10 cellular contexts compared by ENCODE assay signal in genomic region chr1:23376890-23377811, GRCh38. TPM values are rescaled to one million over a fixed set of nuclear protein-coding genes. Genes with fewer than 3 reads are reported as not detected.
DNase-seq lines count a peak whose midpoint lies in the region; ATAC-seq and TF ChIP-seq lines count a peak whose summit lies in the region.
"Had no signal": no experiment of that assay in that cellular context is flagged by ENCODE, and none has a peak within 500 bp of the region (broad histone marks: within the 10 kb centered on the region; RNA-seq: fewer than 3 reads in every experiment).

No MANE protein-coding gene starts in this region.

- DNase-seq in WERI-Rb-1, result no peak
- peak in 2 of 3 donors; percentile 61 to 76 for DNase-seq in right cardiac atrium
- no peak for DNase-seq in stimulated activated effector memory CD8-positive, alpha-beta T cell treated with anti-CD3 and anti-CD28 coated beads, Interleukin-12 subunit alpha, Interleukin-12 subunit beta, amount 100 ng/mL, for 72 hours (ENCODE audit: low spot score in 2 of 2)
- no peak for DNase-seq in effector CD8-positive, alpha-beta T cell (lab: John Stamatoyannopoulos, UW)
- DNase-seq in WTC11 (ENCODE audit: low spot score), result no peak
- DNase-seq: activated B cell treated with CpG ODN at 0.5 μM for 24 hours had no signal

- intact Hi-C loops in right cardiac atrium (cut with DNase I), result no loop called here

- TF ChIP-seq CTCF in HEK293 (tag by site-specific recombination; IDR thresholded peaks at IDR 0.05) (no peak), WERI-Rb-1 (IDR thresholded peaks at IDR 0.05; ENCODE audit: low read depth, low read length) (no peak), WTC11 (IDR thresholded peaks at IDR 0.05) (no peak)

- CTCF ChIA-PET in HEK293 (lab: Yijun Ruan, JAX) (interaction anchor here (0.6 to 1.6 kb wide), 4 partner anchors 26 to 162 kb away, joined by 3 to 4 read pairs (median 4); no protein-coding TSS in a partner anchor), WTC11 (lab: Charles Lee) (interaction anchor here (0.6 kb wide), 1 partner anchor 283 kb away, joined by 3 read pairs; no protein-coding TSS in a partner anchor)

- H3K27ac ChIP-seq in HEK293 (ENCODE audit: extremely low read depth, low read depth, low read length), result peak overlapping the region; percentile 70
- H3K27ac ChIP-seq in WERI-Rb-1, result peak overlapping the region; percentile 58
- H3K27ac ChIP-seq in right cardiac atrium (ENCODE audit: low read length), result peak overlapping the region; percentile 12
- H3K27ac ChIP-seq in subcutaneous abdominal adipose tissue (ENCODE audit: low read depth, low read length), result peak overlapping the region; percentile 89

- POLR2A ChIA-PET in HEK293 (lab: Yijun Ruan, JAX), result interaction anchor here (0.7 to 1.9 kb wide), 3 partner anchors 9 to 63 kb away, joined by 3 to 12 read pairs (median 4); partner anchors contain the start of gene HNRNPR
- POLR2A ChIA-PET in WTC11 (lab: Charles Lee), result no interaction called here

- 61% methylated on average over 19 of the region's 19 CpGs for WGBS in right cardiac atrium

- H3K4me3 ChIP-seq in HEK293 (ENCODE audit: low read depth, low read length) (no peak overlapping the region), WERI-Rb-1 (ENCODE audit: low read depth, low read length) (no peak overlapping the region), right cardiac atrium (ENCODE audit: low read length) (no peak overlapping the region), subcutaneous abdominal adipose tissue (ENCODE audit: low read depth in 1 of 5, low read length in 5 of 5) (no peak overlapping the region)

- H3K27ac Mint-ChIP-seq in stimulated activated effector memory CD8-positive, alpha-beta T cell treated with anti-CD3 and anti-CD28 coated beads, Interleukin-12 subunit alpha, Interleukin-12 subunit beta, amount 100 ng/mL, for 72 hours, result no peak overlapping the region
- no peak overlapping the region for H3K27ac Mint-ChIP-seq in WTC11

- peak overlapping the region in 2 of 5 donors; percentile 2 to 7 for H3K9ac ChIP-seq in subcutaneous abdominal adipose tissue (ENCODE audit: low read length in 5 of 5)

- H3K9me3 ChIP-seq in HEK293 (ENCODE audit: control insufficient read depth, insufficient read depth, low read depth, low read length) (no peaks in the 10 kb centered on the region), WERI-Rb-1 (ENCODE audit: severe bottlenecking) (no peaks in the 10 kb centered on the region), right cardiac atrium (ENCODE audit: control insufficient read depth, low read length) (no peaks in the 10 kb centered on the region), subcutaneous abdominal adipose tissue (ENCODE audit: control insufficient read depth in 5 of 5, low read length in 5 of 5) (no peaks in the 10 kb centered on the region)

- no peaks in the 10 kb centered on the region for H3K4me1 Mint-ChIP-seq in stimulated activated effector memory CD8-positive, alpha-beta T cell treated with anti-CD3 and anti-CD28 coated beads, Interleukin-12 subunit alpha, Interleukin-12 subunit beta, amount 100 ng/mL, for 72 hours
- H3K4me1 Mint-ChIP-seq in WTC11, result peaks cover 16% of the 10 kb centered on the region

- H3K4me1 ChIP-seq in HEK293 (ENCODE audit: control insufficient read depth, insufficient read depth, low read length), result 0 out of 2 replicates have a peak, but pooled peaks cover 2% of the 10 kb centered on the region
- H3K4me1 ChIP-seq in right cardiac atrium (ENCODE audit: control insufficient read depth, insufficient read depth, low read length), result peaks cover 2% of the 10 kb centered on the region
- H3K4me1 ChIP-seq in subcutaneous abdominal adipose tissue (ENCODE audit: control insufficient read depth in 5 of 5, insufficient read depth in 5 of 5, low read length in 5 of 5), result peaks cover 0 to 43% (median 30%) of the 10 kb centered on the region in 5 donors

- no peaks in the 10 kb centered on the region for H3K36me3 Mint-ChIP-seq in stimulated activated effector memory CD8-positive, alpha-beta T cell treated with anti-CD3 and anti-CD28 coated beads, Interleukin-12 subunit alpha, Interleukin-12 subunit beta, amount 100 ng/mL, for 72 hours
- no peaks in the 10 kb centered on the region for H3K36me3 Mint-ChIP-seq in WTC11

- peaks cover 0 to under 1% of the 10 kb centered on the region in 2 experiments; a peak in 1 of 3 replicates for H3K36me3 ChIP-seq in HEK293 (ENCODE audit: control insufficient read depth in 2 of 2, insufficient read depth in 1 of 2, low read length in 2 of 2)
- H3K36me3 ChIP-seq in WERI-Rb-1, result no peaks in the 10 kb centered on the region; the same call in 1 of the 2 replicates
- H3K36me3 ChIP-seq in subcutaneous abdominal adipose tissue (ENCODE audit: control insufficient read depth in 5 of 5, insufficient read depth in 5 of 5, low read length in 5 of 5), result peaks cover 0 to 3% (median 0%) of the 10 kb centered on the region in 5 donors

- no peak overlapping the region for H3K4me3 Mint-ChIP-seq in stimulated activated effector memory CD8-positive, alpha-beta T cell treated with anti-CD3 and anti-CD28 coated beads, Interleukin-12 subunit alpha, Interleukin-12 subunit beta, amount 100 ng/mL, for 72 hours
- no peak overlapping the region for H3K4me3 Mint-ChIP-seq in WTC11
- H3K4me3 Mint-ChIP-seq: activated B cell treated with CpG ODN at 0.5 μM for 24 hours had no signal

- ATAC-seq in right cardiac atrium (peak; percentile 78), GM19351 (IDR thresholded peaks at IDR 0.05; ENCODE audit: unreplicated experiment) (no peak), WTC11 (no peak)
- no peak for ATAC-seq in stimulated activated effector memory CD8-positive, alpha-beta T cell treated with anti-CD3 and anti-CD28 coated beads, Interleukin-12 subunit alpha, Interleukin-12 subunit beta, amount 100 ng/mL, for 72 hours

- H3K9me3 Mint-ChIP-seq in stimulated activated effector memory CD8-positive, alpha-beta T cell treated with anti-CD3 and anti-CD28 coated beads, Interleukin-12 subunit alpha, Interleukin-12 subunit beta, amount 100 ng/mL, for 72 hours, result no peaks in the 10 kb centered on the region
- H3K9me3 Mint-ChIP-seq in WTC11, result no peaks in the 10 kb centered on the region
- H3K9me3 Mint-ChIP-seq: activated B cell treated with CpG ODN at 0.5 μM for 24 hours had no signal

- no peaks in the 10 kb centered on the region; the same call in 1 of the 2 replicates for H3K27me3 Mint-ChIP-seq in WTC11 (ENCODE audit: low read depth)
- H3K27me3 Mint-ChIP-seq: activated B cell treated with CpG ODN at 0.5 μM for 24 hours had no signal

- H3K27me3 ChIP-seq in WERI-Rb-1 (ENCODE audit: insufficient read depth, low read depth, severe bottlenecking), result no peaks in the 10 kb centered on the region
- no peaks in the 10 kb centered on the region for H3K27me3 ChIP-seq in right cardiac atrium (ENCODE audit: control insufficient read depth, insufficient read depth)
- no peaks in the 10 kb centered on the region for H3K27me3 ChIP-seq in subcutaneous abdominal adipose tissue (ENCODE audit: control insufficient read depth in 5 of 5, insufficient read depth in 4 of 5, low read length in 5 of 5)

TF ChIP-seq in HEK293, 187 proteins besides CTCF, POLR2A, EP300 and RAD21 (continues in another document):
- no peak for TF ChIP-seq ATF2 (tag by site-specific recombination; IDR thresholded peaks at IDR 0.05; ENCODE audit: low read depth)

TF ChIP-seq in WTC11, 78 proteins besides CTCF, POLR2A, EP300 and RAD21:
- TF ChIP-seq NR1H2 (CRISPR knock-in tag; IDR thresholded peaks at IDR 0.05) (no peak), RELA (CRISPR knock-in tag; IDR thresholded peaks at IDR 0.05; ENCODE audit: borderline replicate concordance) (no peak), ZNF671 (CRISPR knock-in tag; IDR thresholded peaks at IDR 0.05) (no peak)

RNA-seq across cellular contexts. Expression of gene ZNF436, which starts 7.5 kb away (rescaled TPM):
- total RNA-seq in right cardiac atrium, result 10 to 100 TPM; 11.3 to 13.8 (median 12.7) TPM
- polyA plus RNA-seq in right cardiac atrium, result 4.4 TPM
- 1.3 to 1.7 TPM (median 1.6 TPM) in 3 replicates for total RNA-seq in WTC11 (2021)

RNA-seq across cellular contexts. Expression of gene HNRNPR, which starts 33.1 kb away (rescaled TPM):
- total RNA-seq in right cardiac atrium, result 10 to 100 TPM; 59.8 to 73.7 (median 62.1) TPM
- polyA plus RNA-seq in right cardiac atrium, result 50.8 TPM
- total RNA-seq in WTC11 (2021), result 157 to 178 TPM (median 170 TPM) in 3 replicates

RNA-seq across cellular contexts. Expression of gene TCEA3, which starts 47.4 kb away (rescaled TPM):
- total RNA-seq in right cardiac atrium (10 to 100 TPM; 36.4 to 79.5 (median 49.1) TPM), WTC11 (2021) (0.37 to 0.89 TPM (median 0.73 TPM) in 3 replicates)
- 48.7 TPM for polyA plus RNA-seq in right cardiac atrium
- total RNA-seq: activated B cell treated with CpG ODN at 0.5 μM for 24 hours, H1 had no signal

Comparison
In these comparisons a context has a peak if more than half of its experiments do, and no peak if none do; other contexts are left out.
1. H3K27ac ChIP-seq: peak in every context shown above with its lines; median percentile 89 in subcutaneous abdominal adipose tissue; 70 in HEK293; 58 in WERI-Rb-1; 12 in right cardiac atrium.
2. DNase-seq: peak in right cardiac atrium (2 of 3); none in WERI-Rb-1 (single experiment), stimulated activated effector memory CD8-positive, alpha-beta T cell treated with anti-CD3 and anti-CD28 coated beads, Interleukin-12 subunit alpha, Interleukin-12 subunit beta, amount 100 ng/mL, for 72 hours (0 of 2), effector CD8-positive, alpha-beta T cell (single experiment) and WTC11 (single experiment).
3. ATAC-seq: peak in right cardiac atrium (2 of 2); none in stimulated activated effector memory CD8-positive, alpha-beta T cell treated with anti-CD3 and anti-CD28 coated beads, Interleukin-12 subunit alpha, Interleukin-12 subunit beta, amount 100 ng/mL, for 72 hours (single experiment), GM19351 (single experiment) and WTC11 (single experiment).
4. RNA of gene TCEA3, which starts 47.4 kb away (total RNA-seq): 36.4 to 79.5 TPM in right cardiac atrium; 0.37 to 0.89 TPM in WTC11; every median in the first group is over 10 times any median in the second.
5. Of the 8 proteins assayed by ChIP-seq in both HEK293 and WTC11: peak only in HEK293: ZNF121; only in WTC11: none; in both: none; in neither: 7.